ENCODE assay signal across 1 cellular context in the genomic region with DNA sequence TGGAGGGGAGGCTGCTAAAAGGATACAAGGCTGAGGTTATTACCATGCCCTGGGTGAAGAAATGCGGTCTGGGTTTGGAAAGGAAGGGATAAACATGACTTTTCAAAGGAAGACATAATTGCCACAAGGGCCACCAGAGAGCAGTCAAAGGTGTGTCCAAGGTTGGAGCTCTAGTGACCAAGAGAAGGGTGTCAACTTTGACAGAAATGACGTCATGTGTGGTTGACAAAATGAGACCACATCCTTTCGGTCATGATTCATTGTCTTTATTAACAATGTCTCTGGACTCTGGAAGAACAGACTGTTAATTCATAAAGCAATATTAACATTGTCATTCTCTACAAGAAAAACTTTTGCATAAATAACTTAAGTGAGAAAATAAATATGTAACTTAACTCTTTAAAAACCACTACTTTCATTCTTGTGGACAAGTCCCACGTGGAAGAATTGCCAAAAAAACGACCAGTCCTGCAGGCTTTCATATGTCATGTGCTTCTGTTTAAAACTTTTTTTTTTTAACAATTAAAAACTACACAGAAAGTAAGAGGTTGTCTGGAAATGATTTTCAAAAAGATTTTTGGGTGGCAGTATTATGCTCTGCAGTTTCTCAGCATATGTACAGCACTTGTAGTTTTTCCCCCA.
TF ChIP-seq lines count a peak whose summit lies in the region.

No MANE protein-coding gene starts in this region.

TF ChIP-seq in SK-N-SH, 30 proteins besides CTCF, POLR2A, EP300 and RAD21 (continued from another document):
- 0 out of 2 replicates have a peak, but pooled peaks have one; percentile 12 for TF ChIP-seq PBX3 (IDR thresholded peaks at IDR 0.05)
